ENCODE assay signal across 18 cellular contexts in the genomic region with DNA sequence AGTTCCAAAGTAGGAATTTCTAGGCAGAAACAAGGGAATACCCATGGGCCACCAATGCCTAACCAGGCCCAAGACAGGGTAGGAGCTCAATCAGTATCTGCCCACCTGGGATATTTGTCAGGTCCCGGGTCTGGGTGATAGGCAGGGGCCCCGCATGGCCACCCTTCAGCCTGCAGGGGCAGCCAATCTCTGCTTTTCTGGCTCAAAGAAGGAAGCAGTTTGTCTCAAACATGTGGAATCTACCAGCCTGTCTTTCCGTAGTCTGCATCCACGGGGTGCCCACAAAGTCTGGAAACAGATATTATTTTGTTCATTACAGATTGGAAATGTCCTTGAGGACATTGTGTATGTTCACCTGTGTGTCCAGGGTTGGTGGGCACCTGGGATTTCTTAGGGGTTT. TPM values are rescaled to one million over a fixed set of nuclear protein-coding genes. Genes with fewer than 3 reads are reported as not detected.
DNase-seq lines count a peak whose midpoint lies in the region; ATAC-seq, FAIRE-seq and TF ChIP-seq lines count a peak whose summit lies in the region.
"Had no signal": no experiment of that assay in that cellular context is flagged by ENCODE, and none has a peak within 500 bp of the region (broad histone marks: within the 10 kb centered on the region; RNA-seq: fewer than 3 reads in every experiment).

No MANE protein-coding gene starts in this region.

- no peaks in the 10 kb centered on the region for H3K36me3 Mint-ChIP-seq in T-cell
- H3K36me3 Mint-ChIP-seq: activated naive CD4-positive, alpha-beta T cell treated with anti-CD3 and anti-CD28 coated beads, Interleukin-2, amount 50 U/mL, for 24 hours; CD8-positive, alpha-beta T cell had no signal

- no peak for FAIRE-seq in small intestine (lab: Jason Lieb, UNC)
- FAIRE-seq: endothelial cell of umbilical vein had no signal

- TF ChIP-seq CTCF in fibroblast of the aortic adventitia (IDR thresholded peaks at IDR 0.05; ENCODE audit: insufficient read depth, low read length) (peak; percentile 4), parathyroid adenoma (IDR thresholded peaks at IDR 0.05) (no peak)

- no peaks in the 10 kb centered on the region for H3K9me3 ChIP-seq in parathyroid adenoma (ENCODE audit: control insufficient read depth, low read length)
- no peaks in the 10 kb centered on the region for H3K9me3 ChIP-seq in small intestine (ENCODE audit: control insufficient read depth, low read depth)

- H3K27me3 Mint-ChIP-seq in T-cell, result peaks cover 19 to 27% of the 10 kb centered on the region in 2 donors
- H3K27me3 Mint-ChIP-seq: activated naive CD4-positive, alpha-beta T cell treated with anti-CD3 and anti-CD28 coated beads, Interleukin-2, amount 50 U/mL, for 24 hours had no signal

- H2AFZ ChIP-seq in parathyroid adenoma, result peak overlapping the region; percentile 56

- POLR2A ChIA-PET in T-cell (lab: Charles Lee), result interaction anchor here in 1 of 2 donors (0.6 kb wide), 1 partner anchor 887 kb away, joined by 3 read pairs; no protein-coding TSS in a partner anchor

- ATAC-seq in GM21515 (IDR thresholded peaks at IDR 0.05; ENCODE audit: unreplicated experiment) (no peak), GM19328 (IDR thresholded peaks at IDR 0.05; ENCODE audit: unreplicated experiment) (no peak), T-cell (replicated peaks in 1 of 4) (no peak)
- ATAC-seq: activated CD4-positive, alpha-beta T cell treated with anti-CD3 and anti-CD28 coated beads for 36 hours; CD8-positive, alpha-beta T cell; T-helper 17 cell had no signal

- no peaks in the 10 kb centered on the region for H3K9me3 Mint-ChIP-seq in T-cell
- H3K9me3 Mint-ChIP-seq: activated naive CD4-positive, alpha-beta T cell treated with anti-CD3 and anti-CD28 coated beads, Interleukin-2, amount 50 U/mL, for 24 hours; CD8-positive, alpha-beta T cell had no signal

- H3K4me2 ChIP-seq in parathyroid adenoma (ENCODE audit: low read length), result no peak overlapping the region

- no peak overlapping the region for H3K4me3 Mint-ChIP-seq in T-cell
- H3K4me3 Mint-ChIP-seq: activated CD4-positive, alpha-beta T cell treated with anti-CD3 and anti-CD28 coated beads for 36 hours; activated naive CD4-positive, alpha-beta T cell treated with anti-CD3 and anti-CD28 coated beads, Interleukin-2, amount 50 U/mL, for 24 hours; CD8-positive, alpha-beta T cell; T-helper 17 cell had no signal

- H3K4me1 Mint-ChIP-seq in T-cell, result no peaks in the 10 kb centered on the region
- H3K4me1 Mint-ChIP-seq: activated CD4-positive, alpha-beta T cell treated with anti-CD3 and anti-CD28 coated beads for 36 hours; activated naive CD4-positive, alpha-beta T cell treated with anti-CD3 and anti-CD28 coated beads, Interleukin-2, amount 50 U/mL, for 24 hours had no signal

- H3K27me3 ChIP-seq in H7 (ENCODE audit: control insufficient read depth, insufficient read depth, low read length), result no peaks in the 10 kb centered on the region
- H3K27me3 ChIP-seq in parathyroid adenoma (ENCODE audit: control insufficient read depth, insufficient read depth, low read length), result no peaks in the 10 kb centered on the region
- H3K27me3 ChIP-seq in small intestine (ENCODE audit: control insufficient read depth in 2 of 2, insufficient read depth in 2 of 2, low read length in 2 of 2), result no peaks in the 10 kb centered on the region

- H3K36me3 ChIP-seq in H7 (replicated peaks; ENCODE audit: control insufficient read depth, insufficient read depth, low read length) (no peaks in the 10 kb centered on the region), parathyroid adenoma (ENCODE audit: control insufficient read depth, insufficient read depth, low read length) (no peaks in the 10 kb centered on the region), small intestine (ENCODE audit: control insufficient read depth in 2 of 2, insufficient read depth in 2 of 2, low read length in 2 of 2) (no peaks in the 10 kb centered on the region)

- no peak overlapping the region for H3K27ac Mint-ChIP-seq in T-cell
- H3K27ac Mint-ChIP-seq: activated CD4-positive, alpha-beta T cell treated with anti-CD3 and anti-CD28 coated beads for 36 hours; activated naive CD4-positive, alpha-beta T cell treated with anti-CD3 and anti-CD28 coated beads, Interleukin-2, amount 50 U/mL, for 24 hours; CD8-positive, alpha-beta T cell; T-helper 17 cell had no signal

- no peak overlapping the region for H3K9ac ChIP-seq in parathyroid adenoma

- H3K4me3 ChIP-seq in H7 (ENCODE audit: insufficient read depth, low read depth, low read length), result no peak overlapping the region
- H3K4me3 ChIP-seq in fibroblast of the aortic adventitia (ENCODE audit: low read depth, low read length), result no peak overlapping the region
- H3K4me3 ChIP-seq in parathyroid adenoma (ENCODE audit: low read depth, low read length), result no peak overlapping the region
- no peak overlapping the region for H3K4me3 ChIP-seq in small intestine (ENCODE audit: low read depth in 1 of 2, low read length in 2 of 2)

- peak overlapping the region; percentile 77 for H3K27ac ChIP-seq in parathyroid adenoma
- H3K27ac ChIP-seq in small intestine (ENCODE audit: low read depth in 1 of 2, low read length in 1 of 2), result no peak overlapping the region

- H3K4me1 ChIP-seq in parathyroid adenoma, result peaks cover 26% of the 10 kb centered on the region
- H3K4me1 ChIP-seq in small intestine (ENCODE audit: control insufficient read depth in 2 of 2, insufficient read depth in 1 of 2, low read depth in 1 of 2, low read length in 1 of 2), result no peaks in the 10 kb centered on the region

- peak; percentile 85 for DNase-seq in H7
- DNase-seq in SK-MEL-5 (ENCODE audit: low read depth, low spot score), result peak; percentile 57
- no peak for DNase-seq in fibroblast of the aortic adventitia (ENCODE audit: low read depth)
- no peak for DNase-seq in small intestine
- DNase-seq in T-cell, result no peak
- DNase-seq: activated CD4-positive, alpha-beta T cell treated with anti-CD3 and anti-CD28 coated beads for 36 hours; activated T-cell treated with anti-CD3 and anti-CD28 coated beads for 4 hours; CD8-positive, alpha-beta T cell; NCI-H187 treated with DMSO at 0.1 percent for 48 hours; NCI-H524 treated with DMSO at 0.1 percent for 48 hours; stimulated activated CD4-positive, alpha-beta T cell treated with anti-CD3 and anti-CD28 coated beads, Interleukin-15, amount 100 ng/mL, for 24 hours; T-helper 17 cell had no signal

- no peaks in the 10 kb centered on the region for H3K79me2 ChIP-seq in parathyroid adenoma

- CTCF ChIA-PET in T-cell (lab: Charles Lee), result no interaction called here

- in situ Hi-C loops in SK-MEL-5 (cut with HindIII; ENCODE audit: low pct_unique_long_range_greater_than_20kb, low sequenced_read_pairs), result no loop called here

- 45 to 64% (median 64%) methylated on average over 4 of the region's 4 CpGs for WGBS in small intestine, 3 donors

RNA-seq across cellular contexts. Expression of gene CEMIP, which starts 56.2 kb away (rescaled TPM):
- total RNA-seq in H7 (2014; rRNA removed; shearing (Covaris generic)), result 0.03 TPM in 1 of 2 replicates, not detected in the other
- 6.3 and 7.0 TPM in 2 replicates for total RNA-seq in SK-MEL-5 (2014; rRNA removed; shearing (Covaris generic))
- 16.6 and 24.5 TPM in 2 replicates for polyA plus RNA-seq in SK-MEL-5 (2015; cell fraction: cytosol; rRNA removed)
- polyA plus RNA-seq in SK-MEL-5 (2015; cell fraction: nucleus; rRNA removed), result 21.2 and 24.3 TPM in 2 replicates
- total RNA-seq in fibroblast of the aortic adventitia (ENCODE audit: low replicate concordance), result 225 and 249 TPM in 2 replicates
- polyA plus RNA-seq in small intestine, result 1 to 10 TPM in 1 of 3 donors, under 1 TPM in 2; 0.27 to 1.4 (median 0.89) TPM
- total RNA-seq in T-cell, result 1 to 10 TPM in 2 of 5 donors, under 1 TPM in 1, not detected in 2; 0.63 to 1.2 (median 1.2) TPM
- total RNA-seq: CD8-positive, alpha-beta T cell; endothelial cell of umbilical vein; G401 had no signal

Comparison
In these comparisons a context has a peak if more than half of its experiments do, and no peak if none do; other contexts are left out.
1. DNase-seq: peak in H7 (single experiment) and SK-MEL-5 (single experiment); none in fibroblast of the aortic adventitia (single experiment), small intestine (single experiment) and T-cell (0 of 34).
2. RNA of gene CEMIP, which starts 56.2 kb away (total RNA-seq): 225 to 249 TPM in fibroblast of the aortic adventitia; 6.3 to 7.0 TPM in SK-MEL-5, 0.63 to 1.2 TPM in T-cell and 0.03 TPM in H7; every median in the first group is over 10 times any median in the second.